ENCODE assay signal across 1 cellular context in the genomic region with DNA sequence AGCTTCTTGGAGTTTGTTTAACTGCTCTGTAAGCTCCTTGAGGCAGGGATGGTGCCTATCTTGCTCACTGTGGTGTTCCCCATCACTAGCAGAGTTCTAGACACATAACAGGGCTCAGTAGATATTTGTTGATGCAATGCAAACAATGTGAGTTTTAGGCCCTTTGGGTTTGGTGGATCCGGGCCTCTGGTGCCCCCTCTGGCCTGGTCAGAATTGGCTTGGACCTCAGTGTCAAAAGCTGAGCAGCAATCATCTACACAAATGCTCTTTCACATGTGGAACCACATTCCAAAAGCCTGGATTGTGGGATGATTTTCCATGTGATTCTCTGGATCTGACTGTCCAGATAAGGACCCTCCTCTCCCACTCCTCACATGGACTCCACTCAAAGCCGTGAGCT.
TF ChIP-seq lines count a peak whose summit lies in the region.

No MANE protein-coding gene starts in this region.

TF ChIP-seq in GM23338, 12 proteins besides CTCF, POLR2A, EP300 and RAD21 (continued from another document):
- TF ChIP-seq, protein P1, sequence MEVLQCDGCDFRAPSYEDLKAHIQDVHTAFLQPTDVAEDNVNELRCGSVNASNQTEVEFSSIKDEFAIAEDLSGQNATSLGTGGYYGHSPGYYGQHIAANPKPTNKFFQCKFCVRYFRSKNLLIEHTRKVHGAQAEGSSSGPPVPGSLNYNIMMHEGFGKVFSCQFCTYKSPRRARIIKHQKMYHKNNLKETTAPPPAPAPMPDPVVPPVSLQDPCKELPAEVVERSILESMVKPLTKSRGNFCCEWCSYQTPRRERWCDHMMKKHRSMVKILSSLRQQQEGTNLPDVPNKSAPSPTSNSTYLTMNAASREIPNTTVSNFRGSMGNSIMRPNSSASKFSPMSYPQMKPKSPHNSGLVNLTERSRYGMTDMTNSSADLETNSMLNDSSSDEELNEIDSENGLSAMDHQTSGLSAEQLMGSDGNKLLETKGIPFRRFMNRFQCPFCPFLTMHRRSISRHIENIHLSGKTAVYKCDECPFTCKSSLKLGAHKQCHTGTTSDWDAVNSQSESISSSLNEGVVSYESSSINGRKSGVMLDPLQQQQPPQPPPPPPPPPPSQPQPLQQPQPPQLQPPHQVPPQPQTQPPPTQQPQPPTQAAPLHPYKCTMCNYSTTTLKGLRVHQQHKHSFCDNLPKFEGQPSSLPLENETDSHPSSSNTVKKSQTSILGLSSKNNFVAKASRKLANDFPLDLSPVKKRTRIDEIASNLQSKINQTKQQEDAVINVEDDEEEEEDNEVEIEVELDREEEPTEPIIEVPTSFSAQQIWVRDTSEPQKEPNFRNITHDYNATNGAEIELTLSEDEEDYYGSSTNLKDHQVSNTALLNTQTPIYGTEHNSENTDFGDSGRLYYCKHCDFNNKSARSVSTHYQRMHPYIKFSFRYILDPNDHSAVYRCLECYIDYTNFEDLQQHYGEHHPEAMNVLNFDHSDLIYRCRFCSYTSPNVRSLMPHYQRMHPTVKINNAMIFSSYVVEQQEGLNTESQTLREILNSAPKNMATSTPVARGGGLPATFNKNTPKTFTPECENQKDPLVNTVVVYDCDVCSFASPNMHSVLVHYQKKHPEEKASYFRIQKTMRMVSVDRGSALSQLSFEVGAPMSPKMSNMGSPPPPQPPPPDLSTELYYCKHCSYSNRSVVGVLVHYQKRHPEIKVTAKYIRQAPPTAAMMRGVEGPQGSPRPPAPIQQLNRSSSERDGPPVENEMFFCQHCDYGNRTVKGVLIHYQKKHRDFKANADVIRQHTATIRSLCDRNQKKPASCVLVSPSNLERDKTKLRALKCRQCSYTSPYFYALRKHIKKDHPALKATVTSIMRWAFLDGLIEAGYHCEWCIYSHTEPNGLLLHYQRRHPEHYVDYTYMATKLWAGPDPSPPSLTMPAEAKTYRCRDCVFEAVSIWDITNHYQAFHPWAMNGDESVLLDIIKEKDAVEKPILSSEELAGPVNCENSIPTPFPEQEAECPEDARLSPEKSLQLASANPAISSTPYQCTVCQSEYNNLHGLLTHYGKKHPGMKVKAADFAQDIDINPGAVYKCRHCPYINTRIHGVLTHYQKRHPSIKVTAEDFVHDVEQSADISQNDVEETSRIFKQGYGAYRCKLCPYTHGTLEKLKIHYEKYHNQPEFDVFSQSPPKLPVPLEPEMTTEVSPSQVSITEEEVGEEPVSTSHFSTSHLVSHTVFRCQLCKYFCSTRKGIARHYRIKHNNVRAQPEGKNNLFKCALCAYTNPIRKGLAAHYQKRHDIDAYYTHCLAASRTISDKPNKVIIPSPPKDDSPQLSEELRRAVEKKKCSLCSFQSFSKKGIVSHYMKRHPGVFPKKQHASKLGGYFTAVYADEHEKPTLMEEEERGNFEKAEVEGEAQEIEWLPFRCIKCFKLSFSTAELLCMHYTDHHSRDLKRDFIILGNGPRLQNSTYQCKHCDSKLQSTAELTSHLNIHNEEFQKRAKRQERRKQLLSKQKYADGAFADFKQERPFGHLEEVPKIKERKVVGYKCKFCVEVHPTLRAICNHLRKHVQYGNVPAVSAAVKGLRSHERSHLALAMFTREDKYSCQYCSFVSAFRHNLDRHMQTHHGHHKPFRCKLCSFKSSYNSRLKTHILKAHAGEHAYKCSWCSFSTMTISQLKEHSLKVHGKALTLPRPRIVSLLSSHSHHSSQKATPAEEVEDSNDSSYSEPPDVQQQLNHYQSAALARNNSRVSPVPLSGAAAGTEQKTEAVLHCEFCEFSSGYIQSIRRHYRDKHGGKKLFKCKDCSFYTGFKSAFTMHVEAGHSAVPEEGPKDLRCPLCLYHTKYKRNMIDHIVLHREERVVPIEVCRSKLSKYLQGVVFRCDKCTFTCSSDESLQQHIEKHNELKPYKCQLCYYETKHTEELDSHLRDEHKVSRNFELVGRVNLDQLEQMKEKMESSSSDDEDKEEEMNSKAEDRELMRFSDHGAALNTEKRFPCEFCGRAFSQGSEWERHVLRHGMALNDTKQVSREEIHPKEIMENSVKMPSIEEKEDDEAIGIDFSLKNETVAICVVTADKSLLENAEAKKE (CRISPR knock-in tag; IDR thresholded peaks at IDR 0.05), result no peak
